8 cellular contexts compared by ENCODE assay signal in genomic region chr10:103781329-103782061, GRCh38.
DNase-seq lines count a peak whose midpoint lies in the region; ATAC-seq lines count a peak whose summit lies in the region.

No MANE protein-coding gene starts in this region.

- ATAC-seq in left lobe of liver (no peak), HG03520 (IDR thresholded peaks at IDR 0.05; ENCODE audit: unreplicated experiment) (no peak)

- DNase-seq in NCI-H345 (lab: John Stamatoyannopoulos, UW) = peak; percentile 2
- DNase-seq in NCI-H345 treated with DMSO at 0.1 percent for 48 hours (lab: John Stamatoyannopoulos, UW; ENCODE audit: unreplicated experiment) = no peak
- peak; percentile 46 for DNase-seq in MV-4-11 (lab: John Stamatoyannopoulos, UW)
- DNase-seq in cerebellar cortex (ENCODE audit: low spot score) = peak; percentile 30
- peak; percentile 56 for DNase-seq in skeletal muscle cell (ENCODE audit: low read depth)
- no peak for DNase-seq in left lobe of liver (ENCODE audit: low spot score)
- no peak for DNase-seq in NCI-H774 (lab: John Stamatoyannopoulos, UW)

- H3K4me3 ChIP-seq in skeletal muscle cell (ENCODE audit: low read depth, low read length) = no peak overlapping the region

Comparison
In these comparisons a context has a peak if more than half of its experiments do, and no peak if none do; other contexts are left out.
1. DNase-seq: peak in NCI-H345 (single experiment), MV-4-11 (single experiment), cerebellar cortex (single experiment) and skeletal muscle cell (single experiment); none in NCI-H345 treated with DMSO at 0.1 percent for 48 hours (single experiment), left lobe of liver (single experiment) and NCI-H774 (single experiment).